Comparison of ENCODE assay signal across 10 cellular contexts in genomic region chr4:15755781-15756180, GRCh38. TPM values are rescaled to one million over a fixed set of nuclear protein-coding genes. Genes with fewer than 3 reads are reported as not detected.
DNase-seq lines count a peak whose midpoint lies in the region; ATAC-seq and TF ChIP-seq lines count a peak whose summit lies in the region.
"Had no signal": no experiment of that assay in that cellular context is flagged by ENCODE, and none has a peak within 500 bp of the region (broad histone marks: within the 10 kb centered on the region; RNA-seq: fewer than 3 reads in every experiment).

No MANE protein-coding gene starts in this region.

- no peak overlapping the region for H3K27ac Mint-ChIP-seq in endothelial cell (ENCODE audit: unreplicated experiment)

- H3K4me1 Mint-ChIP-seq in endothelial cell (ENCODE audit: unreplicated experiment) = peaks cover 5% of the 10 kb centered on the region

- peak; percentile 26 for DNase-seq in Daoy (ENCODE audit: low read depth)
- peak; percentile 82 for DNase-seq in amniotic epithelial cell (ENCODE audit: low read depth)
- no peak for DNase-seq in endothelial cell (ENCODE audit: low spot score)
- no peak for DNase-seq in NCI-H510A (lab: John Stamatoyannopoulos, UW)
- no peak for DNase-seq in ascending aorta (ENCODE audit: low spot score in 2 of 2)
- DNase-seq in COLO829 (ENCODE audit: low spot score) = no peak
- DNase-seq: left ventricle myocardium superior had no signal

- no peak overlapping the region for H3K4me3 Mint-ChIP-seq in endothelial cell (ENCODE audit: unreplicated experiment)

- H3K36me3 ChIP-seq in ascending aorta = no peaks in the 10 kb centered on the region
- H3K36me3 ChIP-seq: Peyer's patch had no signal

- no peak overlapping the region for H3K27ac ChIP-seq in ascending aorta

- H3K9me3 Mint-ChIP-seq in endothelial cell (ENCODE audit: unreplicated experiment) = no peaks in the 10 kb centered on the region

- TF ChIP-seq CTCF in endothelial cell (IDR thresholded peaks at IDR 0.05; ENCODE audit: unreplicated experiment) (no peak), ascending aorta (IDR thresholded peaks at IDR 0.05) (no peak)

- no peaks in the 10 kb centered on the region for H3K4me1 ChIP-seq in ascending aorta
- H3K4me1 ChIP-seq: Peyer's patch had no signal

- no peaks in the 10 kb centered on the region for H3K9me3 ChIP-seq in ascending aorta
- H3K9me3 ChIP-seq: Peyer's patch had no signal

- no peak overlapping the region for H3K4me3 ChIP-seq in ascending aorta
- H3K4me3 ChIP-seq: Peyer's patch had no signal

- H3K27me3 Mint-ChIP-seq in endothelial cell (ENCODE audit: unreplicated experiment) = no peaks in the 10 kb centered on the region

- H3K36me3 Mint-ChIP-seq in endothelial cell (ENCODE audit: low read depth, unreplicated experiment) = no peaks in the 10 kb centered on the region

- intact Hi-C loops in ascending aorta (cut with DNase I) = no loop called here

- no peaks in the 10 kb centered on the region for H3K27me3 ChIP-seq in ascending aorta
- H3K27me3 ChIP-seq: Peyer's patch had no signal

- ATAC-seq in GM21367 (IDR thresholded peaks at IDR 0.05; ENCODE audit: unreplicated experiment) (peak; percentile 33), HG03196 (IDR thresholded peaks at IDR 0.05; ENCODE audit: unreplicated experiment) (peak; percentile 19)
- ATAC-seq: left ventricle myocardium superior had no signal

RNA-seq across cellular contexts. Expression of gene CD38, which starts 22.3 kb away (rescaled TPM):
- total RNA-seq in Daoy (2014; rRNA removed; shearing (Covaris generic)) = 0.40 and 7.4 TPM in 2 replicates
- total RNA-seq in endothelial cell (ENCODE audit: unreplicated experiment) = 0.15 TPM
- 1.4 TPM for total RNA-seq in ascending aorta

RNA-seq across cellular contexts. Expression of gene BST1, which starts 52.9 kb away (rescaled TPM):
- 3.8 and 11.0 TPM in 2 replicates for total RNA-seq in Daoy (2014; rRNA removed; shearing (Covaris generic))
- total RNA-seq in endothelial cell (ENCODE audit: unreplicated experiment) (12.6 TPM), ascending aorta (22.7 TPM)

Comparison
In these comparisons a context has a peak if more than half of its experiments do, and no peak if none do; other contexts are left out.
1. DNase-seq: peak in Daoy (single experiment) and amniotic epithelial cell (single experiment); none in endothelial cell (single experiment), NCI-H510A (single experiment), ascending aorta (0 of 2) and COLO829 (single experiment).